In the genomic region with DNA sequence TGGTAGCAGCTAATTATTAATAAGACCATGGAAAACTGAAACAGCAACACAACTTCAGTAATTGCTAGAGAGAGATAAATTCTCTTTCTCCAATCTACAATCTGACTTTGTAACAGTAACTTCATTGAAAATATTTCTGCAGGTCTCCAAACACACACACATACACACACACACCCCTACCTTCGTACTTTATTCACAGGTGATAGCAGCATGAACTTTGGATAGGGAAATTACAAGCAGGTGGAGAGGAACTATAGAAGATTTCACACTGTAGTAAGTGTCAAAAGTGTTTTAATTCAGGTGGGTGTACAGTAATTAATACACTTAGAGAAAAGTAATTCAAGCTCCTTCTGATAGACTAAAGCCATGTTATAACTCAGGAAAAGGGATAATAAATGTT, we compare ENCODE assay signal across 27 cellular contexts.
"Had no signal": no experiment of that assay in that cellular context is flagged by ENCODE, and none has a peak within 500 bp of the region (broad histone marks: within the 10 kb centered on the region; RNA-seq: fewer than 3 reads in every experiment).

No MANE protein-coding gene starts in this region.

- H3K27me3 ChIP-seq: stomach, suprapubic skin, testis, thyroid gland, tibial artery, tibial nerve, transverse colon, upper lobe of left lung, upper lobe of right lung, uterus, vagina had no signal

- ATAC-seq: stimulated activated effector memory CD8-positive, alpha-beta T cell treated with anti-CD3 and anti-CD28 coated beads, Interleukin-12 subunit alpha, Interleukin-12 subunit beta, amount 100 ng/mL, for 72 hours; stimulated activated memory B cell treated with anti-CD40 and anti-IgM and Interleukin-4, amounts not matched to agents 10 μg/mL and 1 μg/mL and 100 μg/mL, for 72 hours; stimulated activated naive B cell treated with anti-CD40 and anti-IgM and Interleukin-4, amounts not matched to agents 10 μg/mL and 1 μg/mL and 100 μg/mL, for 72 hours; stimulated activated naive CD8-positive, alpha-beta T cell treated with anti-CD3 and anti-CD28 coated beads, Interleukin-15, amount 100 ng/mL, for 72 hours; stimulated activated naive CD8-positive, alpha-beta T cell treated with anti-CD3 and anti-CD28 coated beads, Interleukin-15, Interleukin-2, amounts not matched to agents 100 U/mL and 50 U/mL, for 24 hours; upper lobe of right lung had no signal

- H3K4me1 ChIP-seq: stomach, suprapubic skin, testis, thyroid gland, tibial artery, transverse colon, upper lobe of left lung, upper lobe of right lung, uterus, vagina had no signal

- H3K36me3 ChIP-seq: stomach, suprapubic skin, thoracic aorta, thyroid gland, tibial artery, tibial nerve, transverse colon, upper lobe of left lung, upper lobe of right lung, uterus, vagina had no signal

- H3K4me3 ChIP-seq: stomach, suprapubic skin, testis, thoracic aorta, thyroid gland, tibial artery, tibial nerve, transverse colon, upper lobe of left lung, upper lobe of right lung, uterus, vagina had no signal

- DNase-seq: stimulated activated CD4-positive, alpha-beta T cell treated with anti-CD3 and anti-CD28 coated beads, Interleukin-2, amount 100 ng/mL, for 48 hours; stimulated activated CD4-positive, alpha-beta T cell treated with anti-CD3 and anti-CD28 coated beads, Interleukin-4, amount 100 ng/mL, for 1 hour; stimulated activated CD4-positive, alpha-beta T cell treated with anti-CD3 and anti-CD28 coated beads, Interleukin-4, amount 100 ng/mL, for 24 hours; stimulated activated CD4-positive, alpha-beta T cell treated with anti-CD3 and anti-CD28 coated beads, Interleukin-4, amount 100 ng/mL, for 4 hours; stimulated activated CD8-positive, alpha-beta memory T cell treated with anti-CD3 and anti-CD28 coated beads, Interleukin-4, amount 100 ng/mL, for 48 hours; stimulated activated naive B cell treated with anti-CD40 and anti-IgM and Interleukin-4, amounts not matched to agents 10 μg/mL and 1 μg/mL and 100 μg/mL, for 72 hours; stimulated activated naive CD4-positive, alpha-beta T cell; stimulated activated naive CD4-positive, alpha-beta T cell treated with Interleukin-2 at 50 U/mL for 16 hours; stimulated activated naive CD8-positive, alpha-beta T cell treated with anti-CD3 and anti-CD28 coated beads, Interleukin-15, amount 100 ng/mL, for 72 hours; stimulated activated naive CD8-positive, alpha-beta T cell treated with anti-CD3 and anti-CD28 coated beads, Interleukin-15, Interleukin-2, amounts not matched to agents 100 U/mL and 50 U/mL, for 24 hours; stomach; substantia nigra; testis; thyroid gland; tibial artery; transverse colon; trophoblast cell; upper lobe of left lung; upper lobe of right lung; uterus had no signal

- H3K9me3 ChIP-seq: stomach, suprapubic skin, testis, thoracic aorta, thyroid gland, tibial artery, tibial nerve, transverse colon, upper lobe of left lung, upper lobe of right lung, uterus, vagina had no signal

- FAIRE-seq: urothelium cell line had no signal

- H3K27ac ChIP-seq: stomach, suprapubic skin, testis, thoracic aorta, thyroid gland, tibial artery, tibial nerve, transverse colon, upper lobe of left lung, upper lobe of right lung, uterus, vagina had no signal
